16 cellular contexts compared by ENCODE assay signal in the genomic region with DNA sequence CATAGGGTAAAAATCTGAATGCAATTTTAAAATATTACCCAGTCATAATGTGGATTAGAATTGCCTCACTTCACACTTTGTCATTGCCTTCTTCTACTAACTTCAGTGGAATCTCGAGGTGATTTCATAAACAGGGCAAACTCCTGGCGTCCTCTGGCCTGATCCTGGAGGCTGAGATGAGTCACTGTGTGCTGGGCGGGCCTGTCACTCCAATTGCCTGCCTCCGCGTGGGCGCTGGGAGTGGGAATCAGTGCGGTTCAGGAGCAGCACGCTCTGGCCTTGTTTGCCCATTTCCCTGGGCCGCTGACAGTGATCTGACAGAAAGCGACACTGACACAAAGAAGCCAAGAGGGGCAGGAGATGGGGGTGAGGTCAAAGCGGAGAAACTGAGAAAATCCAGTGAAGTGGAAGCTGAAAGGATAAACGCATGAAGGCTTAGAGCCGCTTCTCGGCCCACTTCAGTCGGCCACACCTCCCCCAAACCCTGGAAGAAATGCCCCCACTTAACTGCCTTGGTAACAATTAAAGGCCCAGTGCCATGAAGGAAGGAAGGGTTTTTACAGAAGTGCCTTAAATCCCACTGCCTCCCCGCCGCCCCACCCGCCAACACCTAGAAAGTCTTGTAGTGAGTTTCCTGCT. TPM values are rescaled to one million over a fixed set of nuclear protein-coding genes. Genes with fewer than 3 reads are reported as not detected.
DNase-seq lines count a peak whose midpoint lies in the region; ATAC-seq, FAIRE-seq and TF ChIP-seq lines count a peak whose summit lies in the region.
"Had no signal": no experiment of that assay in that cellular context is flagged by ENCODE, and none has a peak within 500 bp of the region (broad histone marks: within the 10 kb centered on the region; RNA-seq: fewer than 3 reads in every experiment).

No MANE protein-coding gene starts in this region.

- TF ChIP-seq CTCF in bronchial epithelial cell (IDR thresholded peaks at IDR 0.05; ENCODE audit: insufficient read depth, low read length, severe bottlenecking) (no peak), neural crest cell (conservative IDR thresholded peaks at IDR 0.05) (no peak), heart right ventricle (IDR thresholded peaks at IDR 0.05) (no peak), lower lobe of right lung (IDR thresholded peaks at IDR 0.05) (no peak)

- in situ Hi-C loops in Caki2 (cut with HindIII; ENCODE audit: low pct_unique_long_range_greater_than_20kb, low sequenced_read_pairs): no loop called here

- H3K36me3 Mint-ChIP-seq in neural crest cell (ENCODE audit: low read depth): no peaks in the 10 kb centered on the region
- H3K36me3 Mint-ChIP-seq: CD4-positive, CD25-positive, alpha-beta regulatory T cell had no signal

- H3K27ac Mint-ChIP-seq in neural crest cell (ENCODE audit: unreplicated experiment): peak overlapping the region; percentile 80

- H3K4me3 ChIP-seq in bronchial epithelial cell (ENCODE audit: low read depth, low read length): no peak overlapping the region
- H3K4me3 ChIP-seq in heart right ventricle: no peak overlapping the region
- no peak overlapping the region for H3K4me3 ChIP-seq in lower lobe of right lung
- H3K4me3 ChIP-seq: ascending aorta had no signal

- ATAC-seq in heart right ventricle (no peak), lower lobe of right lung (no peak), HG03095 (IDR thresholded peaks at IDR 0.05; ENCODE audit: unreplicated experiment) (no peak)

- H3K27ac ChIP-seq in heart right ventricle (no peak overlapping the region), lower lobe of right lung (no peak overlapping the region)
- H3K27ac ChIP-seq: ascending aorta, epithelial cell of prostate, HL-60, neutrophil had no signal

- FAIRE-seq in bronchial epithelial cell (lab: Jason Lieb, UNC): no peak

- H3K4me1 ChIP-seq in heart right ventricle: no peaks in the 10 kb centered on the region
- H3K4me1 ChIP-seq in lower lobe of right lung: no peaks in the 10 kb centered on the region
- H3K4me1 ChIP-seq: ascending aorta had no signal

- 62 to 64% methylated on average over 18 of the region's 18 CpGs for WGBS in heart right ventricle, 2 donors

- no peaks in the 10 kb centered on the region for H3K9me3 Mint-ChIP-seq in neural crest cell

- H3K9me3 ChIP-seq in heart right ventricle (no peaks in the 10 kb centered on the region), lower lobe of right lung (no peaks in the 10 kb centered on the region)
- H3K9me3 ChIP-seq: ascending aorta, neutrophil had no signal

- intact Hi-C loops in heart right ventricle (cut with DNase I) (no loop called here), lower lobe of right lung (cut with DNase I) (no loop called here)

- no peaks in the 10 kb centered on the region for H3K36me3 ChIP-seq in bronchial epithelial cell (ENCODE audit: control insufficient read depth, insufficient read depth, low read length)
- no peaks in the 10 kb centered on the region for H3K36me3 ChIP-seq in heart right ventricle
- no peaks in the 10 kb centered on the region for H3K36me3 ChIP-seq in lower lobe of right lung
- H3K36me3 ChIP-seq: ascending aorta, neutrophil had no signal

- peaks cover 2% of the 10 kb centered on the region for H3K27me3 Mint-ChIP-seq in neural crest cell (ENCODE audit: low read depth)

- DNase-seq in Caki2 (ENCODE audit: low read depth) (peak; percentile 19), M059J (ENCODE audit: low read depth) (peak; percentile 45), bronchial epithelial cell (ENCODE audit: low read depth) (peak; percentile 35), neural crest cell (ENCODE audit: low read depth, low spot score) (no peak), heart right ventricle (no peak), lower lobe of right lung (no peak)
- no peak for DNase-seq in stimulated activated CD4-positive, alpha-beta T cell treated with anti-CD3 and anti-CD28 coated beads, Interleukin-1b, Interleukin-23, amount 100 ng/mL, for 48 hours
- DNase-seq: activated CD8-positive, alpha-beta memory T cell treated with anti-CD3 and anti-CD28 coated beads, Interleukin-2, amount 50 U/mL, for 48 hours; CD4-positive, CD25-positive, alpha-beta regulatory T cell; kidney glomerular epithelial cell; NCI-H1417 treated with DMSO at 0.1 percent for 48 hours had no signal

- peaks cover 39% of the 10 kb centered on the region for H3K4me1 Mint-ChIP-seq in neural crest cell
- H3K4me1 Mint-ChIP-seq: CD4-positive, CD25-positive, alpha-beta regulatory T cell had no signal

- H3K27me3 ChIP-seq in bronchial epithelial cell (ENCODE audit: control insufficient read depth, insufficient read depth, low read length): no peaks in the 10 kb centered on the region
- peaks cover 0 to 5% (median 3%) of the 10 kb centered on the region in 7 donors for H3K27me3 ChIP-seq in heart right ventricle
- no peaks in the 10 kb centered on the region for H3K27me3 ChIP-seq in lower lobe of right lung (ENCODE audit: low read depth)
- H3K27me3 ChIP-seq: ascending aorta, neutrophil had no signal

- H3K4me3 Mint-ChIP-seq in neural crest cell: peak overlapping the region; percentile 14
- H3K4me3 Mint-ChIP-seq: CD4-positive, CD25-positive, alpha-beta regulatory T cell had no signal

RNA-seq across cellular contexts. Expression of a gene that starts 29.8 kb away (rescaled TPM):
- not detected in 2 replicates for total RNA-seq in Caki2 (2014; rRNA removed; shearing (Covaris generic); ENCODE audit: low replicate concordance)
- 0.07 and 0.49 TPM in 2 replicates for total RNA-seq in M059J (2014; rRNA removed; shearing (Covaris generic))
- total RNA-seq in bronchial epithelial cell (not detected in 2 replicates), neural crest cell (8.0 and 10.3 TPM in 2 replicates), heart right ventricle (under 1 TPM in 1 of 10 donors, not detected in 9; 0.37 TPM), lower lobe of right lung (1.2 TPM)
- polyA plus RNA-seq in heart right ventricle: under 1 TPM; 0.06 to 0.07 TPM
- total RNA-seq: CD4-positive, CD25-positive, alpha-beta regulatory T cell had no signal
- polyA plus RNA-seq: CD4-positive, CD25-positive, alpha-beta regulatory T cell had no signal

Comparison
In these comparisons a context has a peak if more than half of its experiments do, and no peak if none do; other contexts are left out.
1. DNase-seq: peak in Caki2 (single experiment), M059J (single experiment) and bronchial epithelial cell (single experiment); none in neural crest cell (single experiment), heart right ventricle (0 of 2), stimulated activated CD4-positive, alpha-beta T cell treated with anti-CD3 and anti-CD28 coated beads, Interleukin-1b, Interleukin-23, amount 100 ng/mL, for 48 hours (single experiment) and lower lobe of right lung (single experiment).